ENCODE assay signal across 28 cellular contexts in genomic region chrX:57138674-57139073, GRCh38. TPM values are rescaled to one million over a fixed set of nuclear protein-coding genes. Genes with fewer than 3 reads are reported as not detected.
DNase-seq lines count a peak whose midpoint lies in the region; ATAC-seq, FAIRE-seq and TF ChIP-seq lines count a peak whose summit lies in the region.
"Had no signal": no experiment of that assay in that cellular context is flagged by ENCODE, and none has a peak within 500 bp of the region (broad histone marks: within the 10 kb centered on the region; RNA-seq: fewer than 3 reads in every experiment).

No MANE protein-coding gene starts in this region.

- no peak for TF ChIP-seq EP300 in HepG2 (IDR thresholded peaks at IDR 0.05; ENCODE audit: low read depth in 2 of 2, low read length in 2 of 2)
- TF ChIP-seq EP300 in HepG2 (CRISPR knock-in tag; IDR thresholded peaks at IDR 0.05; ENCODE audit: borderline replicate concordance), result no peak
- no peak for TF ChIP-seq EP300 in K562 (IDR thresholded peaks at IDR 0.05; ENCODE audit: low read length)

- H3K4me1 ChIP-seq in HepG2 (ENCODE audit: insufficient read depth, low read length) (no peaks in the 10 kb centered on the region), right lobe of liver (no peaks in the 10 kb centered on the region), K562 (replicated peaks in 1 of 2; ENCODE audit: control insufficient read depth in 2 of 2, insufficient read depth in 2 of 2, low read length in 2 of 2) (peaks cover 3 to 6% of the 10 kb centered on the region in 2 experiments; a peak in 4 of 5 replicates), HAP-1 (no peaks in the 10 kb centered on the region)
- H3K4me1 ChIP-seq: BE2C, BLaER1 had no signal

- H3K4me2 ChIP-seq in HepG2 (ENCODE audit: low read depth, low read length), result no peak overlapping the region
- H3K4me2 ChIP-seq in K562 (ENCODE audit: insufficient read depth, low read length), result no peak overlapping the region
- H3K4me2 ChIP-seq: BLaER1 had no signal

- peaks cover 5% of the 10 kb centered on the region for H3K4me1 Mint-ChIP-seq in activated CD8-positive, alpha-beta T cell treated with anti-CD3 and anti-CD28 coated beads for 36 hours (ENCODE audit: low read depth)

- H3K27ac Mint-ChIP-seq in activated CD8-positive, alpha-beta T cell treated with anti-CD3 and anti-CD28 coated beads for 36 hours, result no peak overlapping the region
- H3K27ac Mint-ChIP-seq: CD14-positive monocyte; CD4-positive, alpha-beta memory T cell; CD4-positive, CD25-positive, alpha-beta regulatory T cell had no signal

- in situ Hi-C loops in HepG2 (cut with HindIII; ENCODE audit: extremely low pct_ligation_motif_present, low pct_unique_long_range_greater_than_20kb) (no loop called here), K562 (cut with MboI) (no loop called here), HAP-1 (cut with MboI; ENCODE audit: low sequenced_read_pairs) (no loop called here)

- 96% methylated on average over 4 of the region's 4 CpGs for WGBS in HepG2 (ENCODE audit: low lambda C conversion rate)
- WGBS in right lobe of liver (ENCODE audit: insufficient coverage, low coverage, low lambda C conversion rate, missing lambda C conversion rate), result 60% methylated on average over 4 of the region's 4 CpGs
- 60% methylated on average over 4 of the region's 4 CpGs for WGBS in K562 (ENCODE audit: insufficient coverage, low coverage, missing lambda C conversion rate)

- BruUV-seq in HepG2 (replicated peaks; lab: Mats Ljungman, UMichigan) (no TSS peak), K562 (replicated peaks; lab: Mats Ljungman, UMichigan) (no TSS peak)

- H3K79me2 ChIP-seq in HepG2 (ENCODE audit: insufficient read depth, low read length) (no peaks in the 10 kb centered on the region), K562 (ENCODE audit: control insufficient read depth, insufficient read depth, low read length) (no peaks in the 10 kb centered on the region)

- no peaks in the 10 kb centered on the region for H3K9me3 Mint-ChIP-seq in activated CD8-positive, alpha-beta T cell treated with anti-CD3 and anti-CD28 coated beads for 36 hours
- H3K9me3 Mint-ChIP-seq: CD4-positive, alpha-beta memory T cell; CD4-positive, CD25-positive, alpha-beta regulatory T cell; CD8-positive, alpha-beta memory T cell had no signal

- no peaks in the 10 kb centered on the region for H3K9me3 ChIP-seq in HepG2 (ENCODE audit: low read length)
- no peaks in the 10 kb centered on the region for H3K9me3 ChIP-seq in right lobe of liver
- H3K9me3 ChIP-seq in SK-N-MC (ENCODE audit: low read depth, low read length), result no peaks in the 10 kb centered on the region
- H3K9me3 ChIP-seq in K562 (replicated peaks; ENCODE audit: control insufficient read depth, insufficient read depth, low read depth, low read length), result no peaks in the 10 kb centered on the region
- no peaks in the 10 kb centered on the region for H3K9me3 ChIP-seq in HAP-1
- H3K9me3 ChIP-seq: BE2C, BLaER1 had no signal

- H3K9me1 ChIP-seq in K562 (ENCODE audit: control insufficient read depth, insufficient read depth, low read length), result no peaks in the 10 kb centered on the region

- FAIRE-seq in HepG2 (lab: Jason Lieb, UNC) (no peak), K562 (lab: Jason Lieb, UNC) (no peak)
- FAIRE-seq: GM12878, GM12892, GM18507 had no signal

- DNase-seq in HepG2 (ENCODE audit: low spot score) (no peak), right lobe of liver (no peak), SK-N-MC (ENCODE audit: low read depth, low spot score) (no peak), K562 (ENCODE audit: extremely low read depth in 1 of 4, low spot score in 3 of 4) (no peak), HAP-1 (ENCODE audit: low spot score in 2 of 2) (no peak)
- no peak for DNase-seq in activated CD8-positive, alpha-beta T cell treated with anti-CD3 and anti-CD28 coated beads for 36 hours
- DNase-seq: ACHN; BE2C; C1 segment of cervical spinal cord; CD4-positive, alpha-beta memory T cell; CD4-positive, CD25-positive, alpha-beta regulatory T cell; CD8-positive, alpha-beta memory T cell; COR-L47; DMS 273 treated with DMSO at 0.1 percent for 48 hours; DMS153; DMS53; DMS79; DND-41; EL; GDM1 had no signal

- no peak overlapping the region for H3K4me3 ChIP-seq in HepG2 (replicated peaks in 1 of 3; ENCODE audit: insufficient read depth in 1 of 3, low read depth in 2 of 3, low read length in 3 of 3)
- H3K4me3 ChIP-seq in right lobe of liver, result no peak overlapping the region
- H3K4me3 ChIP-seq in SK-N-MC, result no peak overlapping the region
- H3K4me3 ChIP-seq in K562, result no peak overlapping the region
- H3K4me3 ChIP-seq in HAP-1, result no peak overlapping the region
- H3K4me3 ChIP-seq: BLaER1, GM12878 had no signal

- no peak for TF ChIP-seq CTCF in HepG2 (CRISPR knock-in tag; IDR thresholded peaks at IDR 0.05)
- no peak for TF ChIP-seq CTCF in right lobe of liver (IDR thresholded peaks at IDR 0.05)
- no peak for TF ChIP-seq CTCF in K562 (IDR thresholded peaks at IDR 0.05 in 2 of 3, conservative IDR thresholded peaks at IDR 0.05 in 1 of 3; ENCODE audit: insufficient read depth in 2 of 3, low read depth in 1 of 3, low read length in 3 of 3)
- no peak for TF ChIP-seq CTCF in activated CD8-positive, alpha-beta T cell treated with anti-CD3 and anti-CD28 coated beads for 36 hours (IDR thresholded peaks at IDR 0.05)

- H3K9ac ChIP-seq in HepG2 (ENCODE audit: insufficient read depth, low read depth, low read length), result no peak overlapping the region
- H3K9ac ChIP-seq in SK-N-MC (ENCODE audit: insufficient read length), result no peak overlapping the region
- H3K9ac ChIP-seq in K562 (ENCODE audit: insufficient read depth in 1 of 2, low read depth in 2 of 2, low read length in 2 of 2), result no peak overlapping the region
- H3K9ac ChIP-seq: BLaER1 had no signal

- TF ChIP-seq RAD21 in HepG2 (CRISPR knock-in tag; IDR thresholded peaks at IDR 0.05), result no peak
- TF ChIP-seq RAD21 in K562 (CRISPR knock-in tag; conservative IDR thresholded peaks at IDR 0.05 in 1 of 2, IDR thresholded peaks at IDR 0.05 in 1 of 2), result no peak

- no peak overlapping the region for H3K27ac ChIP-seq in HepG2 (ENCODE audit: extremely low read length, insufficient read depth, low read length)
- H3K27ac ChIP-seq in right lobe of liver, result no peak overlapping the region
- H3K27ac ChIP-seq in SK-N-MC, result peak overlapping the region; percentile 62; the same call in 1 of the 2 replicates
- no peak overlapping the region for H3K27ac ChIP-seq in K562 (ENCODE audit: extremely low read depth, low read depth, low read length)
- H3K27ac ChIP-seq: 22Rv1, BLaER1 had no signal

- ATAC-seq in HepG2, result no peak
- ATAC-seq in right lobe of liver, result no peak
- no peak for ATAC-seq in K562
- no peak for ATAC-seq in activated CD8-positive, alpha-beta T cell treated with anti-CD3 and anti-CD28 coated beads for 36 hours
- ATAC-seq: GM12878 had no signal

- H3K27me3 ChIP-seq in HepG2 (ENCODE audit: control insufficient read depth in 1 of 2, insufficient read depth in 2 of 2, low read length in 2 of 2) (no peaks in the 10 kb centered on the region), right lobe of liver (no peaks in the 10 kb centered on the region), K562 (ENCODE audit: control insufficient read depth in 2 of 2, insufficient read depth in 2 of 2, low read length in 2 of 2) (no peaks in the 10 kb centered on the region), HAP-1 (ENCODE audit: low read depth) (no peaks in the 10 kb centered on the region)
- H3K27me3 ChIP-seq: BE2C had no signal

- H2AFZ ChIP-seq in HepG2 (ENCODE audit: low read length) (no peak overlapping the region), K562 (ENCODE audit: low read depth, low read length) (no peak overlapping the region)

- H4K20me1 ChIP-seq in HepG2 (ENCODE audit: insufficient read depth, low read length) (no peaks in the 10 kb centered on the region), K562 (replicated peaks; ENCODE audit: control insufficient read depth, insufficient read depth, low read length) (no peaks in the 10 kb centered on the region)
- H4K20me1 ChIP-seq: BLaER1 had no signal

- intact Hi-C loops in HepG2 (cut with micrococcal nuclease; ENCODE audit: unreplicated experiment), result no loop called here
- intact Hi-C loops in right lobe of liver (cut with DNase I), result no loop called here
- intact Hi-C loops in K562 (cut with micrococcal nuclease), result no loop called here
- intact Hi-C loops in activated CD8-positive, alpha-beta T cell treated with anti-CD3 and anti-CD28 coated beads for 36 hours (cut with micrococcal nuclease), result no loop called here

- no peaks in the 10 kb centered on the region for H3K36me3 ChIP-seq in HepG2 (replicated peaks in 1 of 2; ENCODE audit: control insufficient read depth in 1 of 2, insufficient read depth in 2 of 2, low read length in 2 of 2)
- H3K36me3 ChIP-seq in right lobe of liver, result no peaks in the 10 kb centered on the region
- H3K36me3 ChIP-seq in SK-N-MC (ENCODE audit: insufficient read depth, low read length), result no peaks in the 10 kb centered on the region
- no peaks in the 10 kb centered on the region for H3K36me3 ChIP-seq in K562 (ENCODE audit: control insufficient read depth, insufficient read depth, low read length)
- no peaks in the 10 kb centered on the region for H3K36me3 ChIP-seq in HAP-1 (replicated peaks)
- H3K36me3 ChIP-seq: BE2C, BLaER1 had no signal

- no peaks in the 10 kb centered on the region for H3K27me3 Mint-ChIP-seq in activated CD8-positive, alpha-beta T cell treated with anti-CD3 and anti-CD28 coated beads for 36 hours
- H3K27me3 Mint-ChIP-seq: CD4-positive, alpha-beta memory T cell; CD4-positive, CD25-positive, alpha-beta regulatory T cell had no signal

- no peak overlapping the region for H3K4me3 Mint-ChIP-seq in activated CD8-positive, alpha-beta T cell treated with anti-CD3 and anti-CD28 coated beads for 36 hours
- H3K4me3 Mint-ChIP-seq: CD14-positive monocyte; CD4-positive, alpha-beta memory T cell; CD4-positive, CD25-positive, alpha-beta regulatory T cell; CD8-positive, alpha-beta memory T cell had no signal

- H3K36me3 Mint-ChIP-seq in activated CD8-positive, alpha-beta T cell treated with anti-CD3 and anti-CD28 coated beads for 36 hours (ENCODE audit: low read depth), result no peaks in the 10 kb centered on the region
- H3K36me3 Mint-ChIP-seq: CD14-positive monocyte; CD4-positive, alpha-beta memory T cell; CD4-positive, CD25-positive, alpha-beta regulatory T cell; CD8-positive, alpha-beta memory T cell had no signal

- POLR2A ChIA-PET in HepG2 (lab: Yijun Ruan, JAX), result no interaction called here
- POLR2A ChIA-PET in K562 (lab: Yijun Ruan, JAX), result no interaction called here
- POLR2A ChIA-PET in activated CD8-positive, alpha-beta T cell treated with anti-CD3 and anti-CD28 coated beads for 36 hours (lab: Charles Lee), result no interaction called here

- TF ChIP-seq POLR2A in HepG2 (IDR thresholded peaks at IDR 0.05; ENCODE audit: insufficient read depth in 1 of 2, low read depth in 2 of 2, low read length in 2 of 2) (no peak), right lobe of liver (IDR thresholded peaks at IDR 0.05) (no peak), K562 (conservative IDR thresholded peaks at IDR 0.05) (no peak)

- CTCF ChIA-PET in HepG2 (lab: Yijun Ruan, JAX; ENCODE audit: low intra/inter-chr PET ratio, low total read pairs) (no interaction called here), K562 (lab: Yijun Ruan, JAX; ENCODE audit: low intra/inter-chr PET ratio) (no interaction called here)
- CTCF ChIA-PET in activated CD8-positive, alpha-beta T cell treated with anti-CD3 and anti-CD28 coated beads for 36 hours (lab: Charles Lee), result no interaction called here

RNA-seq across cellular contexts. Expression of gene SPIN2A, which starts 1.5 kb away (rescaled TPM):
- 0.60 TPM in 1 of 2 replicates, not detected in the other for total RNA-seq in HepG2 (2016; rRNA removed; fragmentation: Illumina TruSeq; extraction: Trizol)
- not detected in 2 replicates for total RNA-seq in HepG2 (2016; cell fraction: cytosol; rRNA removed; fragmentation: Illumina TruSeq; extraction: Trizol; ENCODE audit: low read depth)
- total RNA-seq in HepG2 (2016; cell fraction: insoluble cytoplasmic fraction; rRNA removed; fragmentation: Illumina TruSeq; extraction: Trizol), result 0.24 TPM in 1 of 2 replicates, not detected in the other
- not detected in 2 replicates for total RNA-seq in HepG2 (2016; cell fraction: membrane; rRNA removed; fragmentation: Illumina TruSeq; extraction: Trizol)
- total RNA-seq in HepG2 (2016; cell fraction: nucleus; rRNA removed; fragmentation: Illumina TruSeq; extraction: Trizol), result 0.96 and 1.1 TPM in 2 replicates
- polyA plus RNA-seq in HepG2 (2011; rRNA removed), result 0.44 and 0.56 TPM in 2 replicates
- polyA plus RNA-seq in HepG2 (2011; cell fraction: cytosol; rRNA removed), result 0.05 and 0.07 TPM in 2 replicates
- polyA plus RNA-seq in HepG2 (2011; cell fraction: nucleus; rRNA removed), result 2.5 and 2.8 TPM in 2 replicates
- polyA plus RNA-seq in HepG2 (2012), result 0.19 and 0.40 TPM in 2 replicates
- not detected in 2 replicates for polyA plus RNA-seq in HepG2 (2016; cell fraction: cytosol; fragmentation: Illumina TruSeq; extraction: Trizol; ENCODE audit: low read depth)
- polyA plus RNA-seq in HepG2 (2016; cell fraction: insoluble cytoplasmic fraction; fragmentation: Illumina TruSeq; extraction: Trizol; ENCODE audit: low read depth), result not detected in 2 replicates
- polyA plus RNA-seq in HepG2 (2016; cell fraction: membrane; fragmentation: Illumina TruSeq; extraction: Trizol; ENCODE audit: low read depth), result not detected in 2 replicates
- 0.80 and 0.98 TPM in 2 replicates for polyA plus RNA-seq in HepG2 (2016; cell fraction: nucleus; fragmentation: Illumina TruSeq; extraction: Trizol; ENCODE audit: insufficient read depth, low read depth)
- 0.72 and 1.5 TPM in 2 replicates for polyA minus RNA-seq in HepG2 (2011; rRNA and poly(A)+ RNA removed; ENCODE audit: low replicate concordance)
- polyA minus RNA-seq in HepG2 (2011; cell fraction: cytosol; rRNA and poly(A)+ RNA removed), result not detected in 2 replicates
- 2.6 and 3.0 TPM in 2 replicates for polyA minus RNA-seq in HepG2 (2011; cell fraction: nucleus; rRNA and poly(A)+ RNA removed)
- total RNA-seq in right lobe of liver, result under 1 TPM in 4 of 6 experiments, not detected in 2; 0.21 to 0.46 (median 0.34) TPM
- 3.3 and 5.0 TPM in 2 replicates for total RNA-seq in K562 (2011; cell fraction: chromatin; rRNA removed; ENCODE audit: low replicate concordance)
- 3.2 and 4.0 TPM in 2 replicates for total RNA-seq in K562 (2011; cell fraction: nucleolus; rRNA removed)
- total RNA-seq in K562 (2011; cell fraction: nucleoplasm; rRNA removed), result 2.7 and 4.5 TPM in 2 replicates
- 0.14 and 0.41 TPM in 2 replicates for total RNA-seq in K562 (2014; rRNA removed)
- total RNA-seq in K562 (2014; rRNA removed; fragmentation: Illumina TruSeq; extraction: Trizol), result 0.32 and 0.40 TPM in 2 replicates
- 0.58 and 0.60 TPM in 2 replicates for total RNA-seq in K562 (2015; rRNA removed; fragmentation: Illumina TruSeq; extraction: Trizol)
- total RNA-seq in K562 (2021), result 0.60 and 0.65 TPM in 2 replicates
- 0.77 and 1.1 TPM in 2 replicates for polyA plus RNA-seq in K562 (2011; rRNA removed)
- polyA plus RNA-seq in K562 (2011; cell fraction: cytosol; rRNA removed), result 0.36 and 0.69 TPM in 2 replicates
- polyA plus RNA-seq in K562 (2011; cell fraction: nucleus; rRNA removed), result 6.5 and 9.4 TPM in 2 replicates
- 0.59 and 0.76 TPM in 2 replicates for polyA plus RNA-seq in K562 (2012)
- 0.58 and 0.65 TPM in 2 replicates for polyA plus RNA-seq in K562 (2014; fragmentation: Illumina TruSeq; extraction: Trizol)
- polyA plus RNA-seq in K562 (2014; fragmentation: Nextera tagmentation; extraction: Ambion mirVana), result under 1 TPM; 0.03 to 0.04 TPM
- 0.78 and 1.6 TPM in 2 replicates for polyA plus RNA-seq in K562 (2014; rRNA removed)
- polyA minus RNA-seq in K562 (2011; rRNA and poly(A)+ RNA removed), result 0.60 and 0.98 TPM in 2 replicates
- not detected in 2 replicates for polyA minus RNA-seq in K562 (2011; cell fraction: cytosol; rRNA and poly(A)+ RNA removed)
- polyA minus RNA-seq in K562 (2011; cell fraction: nucleus; rRNA and poly(A)+ RNA removed), result 3.1 and 3.6 TPM in 2 replicates
- under 1 TPM; 0.36 to 0.81 TPM for total RNA-seq in activated CD8-positive, alpha-beta T cell treated with anti-CD3 and anti-CD28 coated beads for 36 hours
- total RNA-seq: Daoy, G401 had no signal
- polyA plus RNA-seq: CD14-positive monocyte had no signal

RNA-seq across cellular contexts. Expression of gene SPIN2B, which starts 17.3 kb away (rescaled TPM):
- 8.7 and 10.4 TPM in 2 replicates for total RNA-seq in HepG2 (2016; rRNA removed; fragmentation: Illumina TruSeq; extraction: Trizol)
- 4.4 and 4.9 TPM in 2 replicates for total RNA-seq in HepG2 (2016; cell fraction: cytosol; rRNA removed; fragmentation: Illumina TruSeq; extraction: Trizol; ENCODE audit: low read depth)
- total RNA-seq in HepG2 (2016; cell fraction: insoluble cytoplasmic fraction; rRNA removed; fragmentation: Illumina TruSeq; extraction: Trizol), result 9.2 TPM in 2 replicates
- 4.0 and 4.4 TPM in 2 replicates for total RNA-seq in HepG2 (2016; cell fraction: membrane; rRNA removed; fragmentation: Illumina TruSeq; extraction: Trizol)
- total RNA-seq in HepG2 (2016; cell fraction: nucleus; rRNA removed; fragmentation: Illumina TruSeq; extraction: Trizol), result 11.7 and 13.9 TPM in 2 replicates
- 5.5 and 7.9 TPM in 2 replicates for polyA plus RNA-seq in HepG2 (2011; rRNA removed)
- polyA plus RNA-seq in HepG2 (2011; cell fraction: cytosol; rRNA removed), result 3.7 and 3.9 TPM in 2 replicates
- 16.5 and 21.3 TPM in 2 replicates for polyA plus RNA-seq in HepG2 (2011; cell fraction: nucleus; rRNA removed)
- 4.7 and 5.2 TPM in 2 replicates for polyA plus RNA-seq in HepG2 (2012)
- polyA plus RNA-seq in HepG2 (2016; cell fraction: cytosol; fragmentation: Illumina TruSeq; extraction: Trizol; ENCODE audit: low read depth), result 2.4 and 3.0 TPM in 2 replicates
- 8.0 and 8.4 TPM in 2 replicates for polyA plus RNA-seq in HepG2 (2016; cell fraction: insoluble cytoplasmic fraction; fragmentation: Illumina TruSeq; extraction: Trizol; ENCODE audit: low read depth)
- 3.5 and 4.1 TPM in 2 replicates for polyA plus RNA-seq in HepG2 (2016; cell fraction: membrane; fragmentation: Illumina TruSeq; extraction: Trizol; ENCODE audit: low read depth)
- polyA plus RNA-seq in HepG2 (2016; cell fraction: nucleus; fragmentation: Illumina TruSeq; extraction: Trizol; ENCODE audit: insufficient read depth, low read depth), result 8.9 and 10.7 TPM in 2 replicates
- polyA minus RNA-seq in HepG2 (2011; rRNA and poly(A)+ RNA removed; ENCODE audit: low replicate concordance), result 7.9 and 8.0 TPM in 2 replicates
- 4.4 and 4.9 TPM in 2 replicates for polyA minus RNA-seq in HepG2 (2011; cell fraction: cytosol; rRNA and poly(A)+ RNA removed)
- polyA minus RNA-seq in HepG2 (2011; cell fraction: nucleus; rRNA and poly(A)+ RNA removed), result 33.2 and 34.6 TPM in 2 replicates
- total RNA-seq in right lobe of liver, result 1 to 10 TPM; 1.7 to 5.9 (median 4.3) TPM
- total RNA-seq in K562 (2011; cell fraction: chromatin; rRNA removed; ENCODE audit: low replicate concordance), result 33.7 and 38.2 TPM in 2 replicates
- total RNA-seq in K562 (2011; cell fraction: nucleolus; rRNA removed), result 18.0 and 22.6 TPM in 2 replicates
- total RNA-seq in K562 (2011; cell fraction: nucleoplasm; rRNA removed), result 25.7 and 27.2 TPM in 2 replicates
- 16.8 and 19.3 TPM in 2 replicates for total RNA-seq in K562 (2014; rRNA removed)
- total RNA-seq in K562 (2014; rRNA removed; fragmentation: Illumina TruSeq; extraction: Trizol), result 15.2 and 15.3 TPM in 2 replicates
- 13.9 and 15.7 TPM in 2 replicates for total RNA-seq in K562 (2015; rRNA removed; fragmentation: Illumina TruSeq; extraction: Trizol)
- 14.2 and 15.5 TPM in 2 replicates for total RNA-seq in K562 (2021)
- polyA plus RNA-seq in K562 (2011; rRNA removed), result 17.3 and 19.9 TPM in 2 replicates
- 8.5 and 12.7 TPM in 2 replicates for polyA plus RNA-seq in K562 (2011; cell fraction: cytosol; rRNA removed)
- 38.6 and 42.4 TPM in 2 replicates for polyA plus RNA-seq in K562 (2011; cell fraction: nucleus; rRNA removed)
- 14.1 and 18.8 TPM in 2 replicates for polyA plus RNA-seq in K562 (2012)
- 12.1 and 14.9 TPM in 2 replicates for polyA plus RNA-seq in K562 (2014; fragmentation: Illumina TruSeq; extraction: Trizol)
- 1 to 10 TPM; 6.2 to 7.0 TPM for polyA plus RNA-seq in K562 (2014; fragmentation: Nextera tagmentation; extraction: Ambion mirVana)
- 23.7 and 29.5 TPM in 2 replicates for polyA plus RNA-seq in K562 (2014; rRNA removed)
- 13.5 and 14.5 TPM in 2 replicates for polyA minus RNA-seq in K562 (2011; rRNA and poly(A)+ RNA removed)
- polyA minus RNA-seq in K562 (2011; cell fraction: cytosol; rRNA and poly(A)+ RNA removed), result 4.4 and 6.8 TPM in 2 replicates
- 24.4 and 31.0 TPM in 2 replicates for polyA minus RNA-seq in K562 (2011; cell fraction: nucleus; rRNA and poly(A)+ RNA removed)
- total RNA-seq in activated CD8-positive, alpha-beta T cell treated with anti-CD3 and anti-CD28 coated beads for 36 hours, result 1 to 10 TPM; 5.2 to 6.0 TPM

Comparison
In these comparisons a context has a peak if more than half of its experiments do, and no peak if none do; other contexts are left out.
1. Of the 241 proteins assayed by ChIP-seq in both HepG2 and K562: peak only in HepG2: none; only in K562: MAFG; in both: MAFF; in neither: 238; mixed calls (peak in some experiments, not most) for 1.